ENCODE assay signal across 9 cellular contexts in the genomic region with DNA sequence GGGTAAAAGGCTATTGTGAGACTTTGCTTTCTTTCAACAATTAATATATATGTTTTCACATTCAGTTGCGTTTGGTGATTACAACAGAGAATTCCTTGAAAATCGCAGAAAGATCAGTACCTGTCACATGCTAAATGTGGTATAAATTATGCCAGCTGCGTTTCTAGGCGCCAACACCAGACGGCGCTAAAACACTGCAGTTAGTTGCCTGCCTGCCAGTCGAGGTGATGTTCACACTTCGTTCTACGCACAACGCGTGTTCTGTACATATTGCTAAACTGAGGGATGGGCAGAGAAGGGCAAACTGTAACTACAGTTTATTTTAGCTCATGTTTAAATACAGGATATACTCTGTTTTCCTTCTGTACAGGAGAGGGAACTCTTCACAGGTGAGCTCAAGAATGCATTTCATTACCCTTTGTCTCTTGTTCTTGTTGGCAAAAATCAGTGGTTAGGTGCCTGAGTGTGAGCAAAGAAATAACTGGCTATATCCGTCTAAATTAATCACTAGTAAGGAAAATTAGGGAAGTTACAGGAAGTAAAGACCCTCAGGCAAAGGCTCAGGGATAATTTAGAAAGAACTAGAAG.
A peak's percentile ranks its signal among the peaks of the same experiment; 100 is the strongest.
DNase-seq lines count a peak whose midpoint lies in the region; ATAC-seq and FAIRE-seq lines count a peak whose summit lies in the region.
"Had no signal": no experiment of that assay in that cellular context is flagged by ENCODE, and none has a peak within 500 bp of the region (broad histone marks: within the 10 kb centered on the region; RNA-seq: fewer than 3 reads in every experiment).

No MANE protein-coding gene starts in this region.

- ATAC-seq in HG03342 (IDR thresholded peaks at IDR 0.05; ENCODE audit: unreplicated experiment) (peak; percentile 75), GM21825 (IDR thresholded peaks at IDR 0.05; ENCODE audit: unreplicated experiment) (no peak)
- no peak for ATAC-seq in effector memory CD8-positive, alpha-beta T cell (replicated peaks)

- no peaks in the 10 kb centered on the region for H3K4me1 Mint-ChIP-seq in effector memory CD8-positive, alpha-beta T cell (ENCODE audit: low read depth in 2 of 2)

- no peaks in the 10 kb centered on the region for H3K36me3 Mint-ChIP-seq in effector memory CD8-positive, alpha-beta T cell (ENCODE audit: insufficient read depth)

- peak; percentile 44 for FAIRE-seq in urothelium cell line (lab: Jason Lieb, UNC)
- FAIRE-seq: colon had no signal

- DNase-seq in activated CD4-positive, alpha-beta T cell treated with anti-CD3 and anti-CD28 coated beads for 48 hours = peak; percentile 65
- DNase-seq in activated CD4-positive, alpha-beta T cell treated with anti-CD3 and anti-CD28 coated beads for 1 hour = no peak
- DNase-seq in RPMI7951 (ENCODE audit: low read depth) = peak; percentile 34
- peak in 2 of 3 experiments; percentile 5 to 18 for DNase-seq in effector memory CD8-positive, alpha-beta T cell
- DNase-seq in medulla oblongata (ENCODE audit: extremely low spot score) = peak; percentile 53
- peak; percentile 46 for DNase-seq in urothelium cell line (ENCODE audit: low spot score)

- H3K4me3 Mint-ChIP-seq in effector memory CD8-positive, alpha-beta T cell = no peak overlapping the region

- no peak overlapping the region for H3K27ac Mint-ChIP-seq in effector memory CD8-positive, alpha-beta T cell

- H3K9me3 Mint-ChIP-seq in effector memory CD8-positive, alpha-beta T cell = no peaks in the 10 kb centered on the region

- no peaks in the 10 kb centered on the region for H3K27me3 Mint-ChIP-seq in effector memory CD8-positive, alpha-beta T cell
